ENCODE assay signal across 1 cellular context in genomic region chr3:50300681-50301254, GRCh38.
TF ChIP-seq lines count a peak whose summit lies in the region.

No MANE protein-coding gene starts in this region.

TF ChIP-seq in GM23338, 12 proteins besides CTCF, POLR2A, EP300 and RAD21 (continued from another document):
- TF ChIP-seq ZNF462 (CRISPR knock-in tag; IDR thresholded peaks at IDR 0.05) (no peak), EZH2phosphoT487 (IDR thresholded peaks at IDR 0.05; ENCODE audit: unreplicated experiment) (no peak), REST (IDR thresholded peaks at IDR 0.05; ENCODE audit: unreplicated experiment) (no peak), ETS1 (IDR thresholded peaks at IDR 0.05) (no peak), ZNF331 (CRISPR knock-in tag; IDR thresholded peaks at IDR 0.05; ENCODE audit: low read depth) (no peak), CREB1 (CRISPR knock-in tag; IDR thresholded peaks at IDR 0.05; ENCODE audit: low read depth) (no peak), STAT1 (IDR thresholded peaks at IDR 0.05; ENCODE audit: unreplicated experiment) (no peak), ZNF114 (CRISPR knock-in tag; IDR thresholded peaks at IDR 0.05) (no peak), NANOG (IDR thresholded peaks at IDR 0.05; ENCODE audit: borderline replicate concordance) (no peak)
